ENCODE assay signal across 12 cellular contexts in genomic region chr15:80090879-80091503, GRCh38. TPM values are rescaled to one million over a fixed set of nuclear protein-coding genes. Genes with fewer than 3 reads are reported as not detected.
DNase-seq lines count a peak whose midpoint lies in the region; ATAC-seq, FAIRE-seq and TF ChIP-seq lines count a peak whose summit lies in the region.
"Had no signal": no experiment of that assay in that cellular context is flagged by ENCODE, and none has a peak within 500 bp of the region (broad histone marks: within the 10 kb centered on the region; RNA-seq: fewer than 3 reads in every experiment).

No MANE protein-coding gene starts in this region.

- FAIRE-seq in A549 (lab: Jason Lieb, UNC) = peak; percentile 23

- 91% methylated on average over 7 of the region's 7 CpGs for WGBS in A549 (ENCODE audit: missing lambda C conversion rate)

- H3K27ac Mint-ChIP-seq in glutamatergic neuron (ENCODE audit: unreplicated experiment) = peak overlapping the region; percentile 11
- H3K27ac Mint-ChIP-seq in activated CD4-positive, alpha-beta T cell treated with anti-CD3 and anti-CD28 coated beads for 36 hours = no peak overlapping the region
- H3K27ac Mint-ChIP-seq: activated naive CD8-positive, alpha-beta T cell treated with anti-CD3 and anti-CD28 coated beads, Interleukin-2, amount 10 ng/mL, durations not matched to agents 7 days and 5 days had no signal

- peaks cover 15% of the 10 kb centered on the region for H3K4me1 Mint-ChIP-seq in glutamatergic neuron (ENCODE audit: low read depth, unreplicated experiment)
- H3K4me1 Mint-ChIP-seq in activated CD4-positive, alpha-beta T cell treated with anti-CD3 and anti-CD28 coated beads for 36 hours = peaks cover 47% of the 10 kb centered on the region

- no peak overlapping the region for H3K27ac ChIP-seq in A549
- H3K27ac ChIP-seq: esophagus squamous epithelium had no signal

- no peaks in the 10 kb centered on the region for H3K27me3 Mint-ChIP-seq in glutamatergic neuron (ENCODE audit: unreplicated experiment)
- no peaks in the 10 kb centered on the region for H3K27me3 Mint-ChIP-seq in activated CD4-positive, alpha-beta T cell treated with anti-CD3 and anti-CD28 coated beads for 36 hours
- H3K27me3 Mint-ChIP-seq: activated naive CD8-positive, alpha-beta T cell treated with anti-CD3 and anti-CD28 coated beads, Interleukin-2, amount 10 ng/mL, durations not matched to agents 7 days and 5 days had no signal

- peaks cover 8% of the 10 kb centered on the region for H3K36me3 Mint-ChIP-seq in glutamatergic neuron (ENCODE audit: unreplicated experiment)
- H3K36me3 Mint-ChIP-seq in activated CD4-positive, alpha-beta T cell treated with anti-CD3 and anti-CD28 coated beads for 36 hours (ENCODE audit: low read depth) = peaks cover 2% of the 10 kb centered on the region

- ATAC-seq in A549 (peak in 1 of 2 experiments; percentile 64; a peak in 3 of 6 replicates), GM18520 (IDR thresholded peaks at IDR 0.05; ENCODE audit: unreplicated experiment) (no peak)
- no peak for ATAC-seq in activated CD4-positive, alpha-beta T cell treated with anti-CD3 and anti-CD28 coated beads for 36 hours

- no peak for TF ChIP-seq EP300 in A549 (IDR thresholded peaks at IDR 0.05)

- TF ChIP-seq CTCF in A549 (IDR thresholded peaks at IDR 0.05) = peak; percentile 37; the same call in 2 of the 3 replicates
- TF ChIP-seq CTCF in GM12864 (IDR thresholded peaks at IDR 0.05; ENCODE audit: low read depth, low read length, missing control alignments) = peak; percentile 49
- peak; percentile 66 for TF ChIP-seq CTCF in glutamatergic neuron (IDR thresholded peaks at IDR 0.05; ENCODE audit: partially characterized antibody, unreplicated experiment)

- peaks cover 13% of the 10 kb centered on the region for H3K4me1 ChIP-seq in A549

- no peak overlapping the region for H3K4me3 ChIP-seq in A549
- H3K4me3 ChIP-seq in GM12864 (ENCODE audit: low read depth, low read length) = no peak overlapping the region
- H3K4me3 ChIP-seq: esophagus squamous epithelium had no signal

- H3K9me3 ChIP-seq in A549 = no peaks in the 10 kb centered on the region
- H3K9me3 ChIP-seq: esophagus squamous epithelium had no signal

- H3K9me3 Mint-ChIP-seq in glutamatergic neuron (ENCODE audit: unreplicated experiment) = no peaks in the 10 kb centered on the region
- H3K9me3 Mint-ChIP-seq in activated CD4-positive, alpha-beta T cell treated with anti-CD3 and anti-CD28 coated beads for 36 hours (ENCODE audit: low read depth) = no peaks in the 10 kb centered on the region
- H3K9me3 Mint-ChIP-seq: activated naive CD8-positive, alpha-beta T cell treated with anti-CD3 and anti-CD28 coated beads, Interleukin-2, amount 10 ng/mL, durations not matched to agents 7 days and 5 days had no signal

- TF ChIP-seq POLR2A in A549 (IDR thresholded peaks at IDR 0.05; ENCODE audit: low read length) = no peak

- no peak overlapping the region for H3K4me2 ChIP-seq in A549

- intact Hi-C loops in activated CD4-positive, alpha-beta T cell treated with anti-CD3 and anti-CD28 coated beads for 36 hours (cut with DNase I, micrococcal nuclease) = no loop called here

- TF ChIP-seq RAD21 in A549 (conservative IDR thresholded peaks at IDR 0.05 in 1 of 2, IDR thresholded peaks at IDR 0.05 in 1 of 2) = 0 out of 5 replicates have a peak, but pooled peaks of 1 of the 2 experiments have one; percentile 12

- CTCF ChIA-PET in A549 (lab: Yijun Ruan, JAX) = interaction anchor here (0.8 to 1.8 kb wide), 4 partner anchors 11 to 83 kb away, joined by 3 to 5 read pairs (median 3); no protein-coding TSS in a partner anchor
- CTCF ChIA-PET in HEK293T (lab: Yijun Ruan, JAX) = interaction anchor here (0.7 to 1.2 kb wide), 2 partner anchors 10 to 693 kb away, joined by 3 to 4 read pairs; no protein-coding TSS in a partner anchor
- CTCF ChIA-PET in activated CD4-positive, alpha-beta T cell treated with anti-CD3 and anti-CD28 coated beads for 36 hours (lab: Charles Lee) = interaction anchor here (0.7 to 2.7 kb wide), 4 partner anchors 10 to 19 kb away, joined by 3 to 9 read pairs (median 3); no protein-coding TSS in a partner anchor

- POLR2A ChIA-PET in A549 (lab: Yijun Ruan, JAX) = no interaction called here
- POLR2A ChIA-PET in HEK293T (lab: Yijun Ruan, JAX) = no interaction called here
- POLR2A ChIA-PET in activated CD4-positive, alpha-beta T cell treated with anti-CD3 and anti-CD28 coated beads for 36 hours (lab: Charles Lee) = no interaction called here

- DNase-seq in A549 (ENCODE audit: low read depth in 1 of 2, low spot score in 1 of 2) (peak; percentile 25), GM12864 (ENCODE audit: low read depth) (no peak), RPMI7951 (ENCODE audit: low read depth) (peak; percentile 10), glutamatergic neuron (no peak), HEK293T (ENCODE audit: extremely low spot score) (no peak)
- DNase-seq in activated CD4-positive, alpha-beta T cell treated with anti-CD3 and anti-CD28 coated beads, Interleukin-2, amount 50 U/mL, for 1 hour = no peak
- DNase-seq in activated CD4-positive, alpha-beta T cell treated with anti-CD3 and anti-CD28 coated beads for 36 hours = no peak
- DNase-seq: activated naive CD8-positive, alpha-beta T cell treated with anti-CD3 and anti-CD28 coated beads, Interleukin-2, amount 10 ng/mL, durations not matched to agents 7 days and 5 days; esophagus squamous epithelium; midbrain; NCI-H526 treated with DMSO at 0.1 percent for 48 hours had no signal

- no peak overlapping the region for H3K4me3 Mint-ChIP-seq in glutamatergic neuron (ENCODE audit: unreplicated experiment)
- no peak overlapping the region for H3K4me3 Mint-ChIP-seq in activated CD4-positive, alpha-beta T cell treated with anti-CD3 and anti-CD28 coated beads for 36 hours
- H3K4me3 Mint-ChIP-seq: activated naive CD8-positive, alpha-beta T cell treated with anti-CD3 and anti-CD28 coated beads, Interleukin-2, amount 10 ng/mL, durations not matched to agents 7 days and 5 days had no signal

TF ChIP-seq in A549, 52 proteins besides CTCF, POLR2A, EP300 and RAD21 (continues in another document):
- TF ChIP-seq CBX2 (IDR thresholded peaks at IDR 0.05; ENCODE audit: borderline replicate concordance, low read depth) (no peak), RARB (CRISPR knock-in tag; IDR thresholded peaks at IDR 0.05) (no peak), CHD4 (IDR thresholded peaks at IDR 0.05; ENCODE audit: borderline replicate concordance) (no peak), HEYL (CRISPR knock-in tag; IDR thresholded peaks at IDR 0.05) (no peak), FOXS1 (CRISPR knock-in tag; IDR thresholded peaks at IDR 0.05) (no peak), NPAS2 (CRISPR knock-in tag; IDR thresholded peaks at IDR 0.05; ENCODE audit: borderline replicate concordance) (no peak), JUNB (IDR thresholded peaks at IDR 0.05) (no peak)
- TF ChIP-seq, protein P1, sequence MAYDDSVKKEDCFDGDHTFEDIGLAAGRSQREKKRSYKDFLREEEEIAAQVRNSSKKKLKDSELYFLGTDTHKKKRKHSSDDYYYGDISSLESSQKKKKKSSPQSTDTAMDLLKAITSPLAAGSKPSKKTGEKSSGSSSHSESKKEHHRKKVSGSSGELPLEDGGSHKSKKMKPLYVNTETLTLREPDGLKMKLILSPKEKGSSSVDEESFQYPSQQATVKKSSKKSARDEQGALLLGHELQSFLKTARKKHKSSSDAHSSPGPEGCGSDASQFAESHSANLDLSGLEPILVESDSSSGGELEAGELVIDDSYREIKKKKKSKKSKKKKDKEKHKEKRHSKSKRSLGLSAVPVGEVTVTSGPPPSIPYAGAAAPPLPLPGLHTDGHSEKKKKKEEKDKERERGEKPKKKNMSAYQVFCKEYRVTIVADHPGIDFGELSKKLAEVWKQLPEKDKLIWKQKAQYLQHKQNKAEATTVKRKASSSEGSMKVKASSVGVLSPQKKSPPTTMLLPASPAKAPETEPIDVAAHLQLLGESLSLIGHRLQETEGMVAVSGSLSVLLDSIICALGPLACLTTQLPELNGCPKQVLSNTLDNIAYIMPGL (CRISPR knock-in tag; IDR thresholded peaks at IDR 0.05; ENCODE audit: borderline replicate concordance) = no peak

TF ChIP-seq in HEK293T, 16 proteins besides CTCF, POLR2A, EP300 and RAD21:
- no peak for TF ChIP-seq FOXA1 (IDR thresholded peaks at IDR 0.05)
- no peak for TF ChIP-seq SP1 (IDR thresholded peaks at IDR 0.05)
- TF ChIP-seq TARDBP (IDR thresholded peaks at IDR 0.05) = no peak
- TF ChIP-seq FOXK2 (IDR thresholded peaks at IDR 0.05) = no peak
- TF ChIP-seq L3MBTL2 (conservative IDR thresholded peaks at IDR 0.05) = no peak
- no peak for TF ChIP-seq ELF4 (IDR thresholded peaks at IDR 0.05)
- no peak for TF ChIP-seq LEF1 (IDR thresholded peaks at IDR 0.05; ENCODE audit: borderline replicate concordance)
- TF ChIP-seq CTBP1 (IDR thresholded peaks at IDR 0.05; ENCODE audit: borderline replicate concordance) = no peak
- no peak for TF ChIP-seq HDGF (IDR thresholded peaks at IDR 0.05; ENCODE audit: borderline replicate concordance)
- no peak for TF ChIP-seq BHLHE40 (IDR thresholded peaks at IDR 0.05; ENCODE audit: borderline replicate concordance)
- no peak for TF ChIP-seq FOXM1 (IDR thresholded peaks at IDR 0.05; ENCODE audit: borderline replicate concordance)
- TF ChIP-seq ARNT (IDR thresholded peaks at IDR 0.05) = no peak
- TF ChIP-seq PKNOX1 (IDR thresholded peaks at IDR 0.05) = no peak
- TF ChIP-seq ZNF384 (IDR thresholded peaks at IDR 0.05) = no peak

RNA-seq across cellular contexts. Expression of gene ZFAND6, which starts 31.5 kb away (rescaled TPM):
- polyA plus RNA-seq in A549 (2011; rRNA removed) = 271 and 307 TPM in 2 replicates
- 96.5 and 124 TPM in 2 replicates for polyA plus RNA-seq in A549 (2012; cell fraction: cytosol; rRNA removed)
- polyA plus RNA-seq in A549 (2012; cell fraction: nucleus; rRNA removed) = 55.1 and 65.0 TPM in 2 replicates
- 138 to 159 TPM (median 152 TPM) in 3 replicates for polyA plus RNA-seq in A549 (2017; fragmentation: RNase III; extraction: RNeasy Plus Mini Kit Qiagen cat#74134 plus additional on column Dnase treatment)
- 93.8 and 119 TPM in 2 replicates for polyA minus RNA-seq in A549 (2011; rRNA and poly(A)+ RNA removed)
- total RNA-seq in RPMI7951 (2014; rRNA removed; shearing (Covaris generic)) = 175 and 202 TPM in 2 replicates
- total RNA-seq in glutamatergic neuron (ENCODE audit: unreplicated experiment) = 80.1 TPM
- 10 to 100 TPM; 30.2 to 37.2 TPM for total RNA-seq in activated CD4-positive, alpha-beta T cell treated with anti-CD3 and anti-CD28 coated beads for 36 hours

Comparison
In these comparisons a context has a peak if more than half of its experiments do, and no peak if none do; other contexts are left out.
1. DNase-seq: peak in A549 (2 of 2) and RPMI7951 (single experiment); none in GM12864 (single experiment), glutamatergic neuron (single experiment), HEK293T (single experiment), activated CD4-positive, alpha-beta T cell treated with anti-CD3 and anti-CD28 coated beads, Interleukin-2, amount 50 U/mL, for 1 hour (single experiment) and activated CD4-positive, alpha-beta T cell treated with anti-CD3 and anti-CD28 coated beads for 36 hours (single experiment).
2. Peak in every context shown above with its lines, with median percentiles within 50 percentile points of each other: CTCF ChIP-seq.